Comparison of ENCODE assay signal across 1 cellular context in the genomic region with DNA sequence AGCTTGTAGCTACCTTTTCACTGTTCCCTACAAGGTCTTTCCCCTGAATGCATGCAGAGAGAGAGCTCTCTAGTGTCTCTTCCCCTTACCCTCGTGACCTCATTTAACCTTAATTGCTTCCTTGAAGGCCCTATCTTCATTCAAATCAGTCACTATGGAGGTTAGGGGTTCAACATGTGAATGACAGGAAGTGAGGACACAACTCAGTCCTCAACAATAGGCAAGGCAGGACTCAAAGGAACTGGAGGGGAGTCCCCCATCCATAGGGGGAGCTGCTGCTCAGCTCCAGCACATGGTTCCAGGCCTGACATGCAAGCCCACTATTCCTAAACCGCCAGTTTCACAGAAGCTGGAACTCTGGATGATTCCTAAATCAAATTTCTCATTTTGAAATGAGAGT.
A peak's percentile ranks its signal among the peaks of the same experiment; 100 is the strongest.
TF ChIP-seq lines count a peak whose summit lies in the region.

No MANE protein-coding gene starts in this region.

TF ChIP-seq in WTC11, 78 proteins besides CTCF, POLR2A, EP300 and RAD21 (continued from another document):
- TF ChIP-seq, protein P1, sequence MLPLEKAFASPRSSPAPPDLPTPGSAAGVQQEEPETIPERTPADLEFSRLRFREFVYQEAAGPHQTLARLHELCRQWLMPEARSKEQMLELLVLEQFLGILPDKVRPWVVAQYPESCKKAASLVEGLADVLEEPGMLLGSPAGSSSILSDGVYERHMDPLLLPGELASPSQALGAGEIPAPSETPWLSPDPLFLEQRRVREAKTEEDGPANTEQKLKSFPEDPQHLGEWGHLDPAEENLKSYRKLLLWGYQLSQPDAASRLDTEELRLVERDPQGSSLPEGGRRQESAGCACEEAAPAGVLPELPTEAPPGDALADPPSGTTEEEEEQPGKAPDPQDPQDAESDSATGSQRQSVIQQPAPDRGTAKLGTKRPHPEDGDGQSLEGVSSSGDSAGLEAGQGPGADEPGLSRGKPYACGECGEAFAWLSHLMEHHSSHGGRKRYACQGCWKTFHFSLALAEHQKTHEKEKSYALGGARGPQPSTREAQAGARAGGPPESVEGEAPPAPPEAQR (CRISPR knock-in tag; IDR thresholded peaks at IDR 0.05) = no peak
- TF ChIP-seq NR1H2 (CRISPR knock-in tag; IDR thresholded peaks at IDR 0.05) (no peak), ATF6 (CRISPR knock-in tag; IDR thresholded peaks at IDR 0.05) (no peak), E2F1 (CRISPR knock-in tag; IDR thresholded peaks at IDR 0.05) (no peak), ZNF232 (CRISPR knock-in tag; IDR thresholded peaks at IDR 0.05) (no peak), ETV6 (CRISPR knock-in tag; IDR thresholded peaks at IDR 0.05) (peak; percentile 58; the same call in 1 of the 2 replicates), ZNF121 (CRISPR knock-in tag; IDR thresholded peaks at IDR 0.05) (no peak)
- TF ChIP-seq, protein P2, sequence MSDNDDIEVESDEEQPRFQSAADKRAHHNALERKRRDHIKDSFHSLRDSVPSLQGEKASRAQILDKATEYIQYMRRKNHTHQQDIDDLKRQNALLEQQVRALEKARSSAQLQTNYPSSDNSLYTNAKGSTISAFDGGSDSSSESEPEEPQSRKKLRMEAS (CRISPR knock-in tag; IDR thresholded peaks at IDR 0.05) = peak; percentile 60; the same call in 1 of the 2 replicates
